In genomic region chr5:14374100-14374499, GRCh38 we compare ENCODE assay signal across 23 cellular contexts.
DNase-seq lines count a peak whose midpoint lies in the region; ATAC-seq, FAIRE-seq and TF ChIP-seq lines count a peak whose summit lies in the region.
"Had no signal": no experiment of that assay in that cellular context is flagged by ENCODE, and none has a peak within 500 bp of the region (broad histone marks: within the 10 kb centered on the region; RNA-seq: fewer than 3 reads in every experiment).

No MANE protein-coding gene starts in this region.

- TF ChIP-seq CTCF in epithelial cell of esophagus (IDR thresholded peaks at IDR 0.05; ENCODE audit: insufficient read depth, low read depth, low read length, missing control alignments): no peak
- TF ChIP-seq CTCF in prostate gland (IDR thresholded peaks at IDR 0.05): no peak
- TF ChIP-seq CTCF in kidney (IDR thresholded peaks at IDR 0.05; ENCODE audit: borderline replicate concordance, extremely low read depth, insufficient read depth): no peak
- TF ChIP-seq CTCF in tibial artery (IDR thresholded peaks at IDR 0.05): no peak

- no peaks in the 10 kb centered on the region for H3K27me3 ChIP-seq in prostate gland (replicated peaks; ENCODE audit: insufficient read depth)
- H3K27me3 ChIP-seq in tibial artery: no peaks in the 10 kb centered on the region
- H3K27me3 ChIP-seq: dorsolateral prefrontal cortex, SJCRH30 had no signal

- H3K4me1 ChIP-seq in prostate gland (replicated peaks) (no peaks in the 10 kb centered on the region), kidney (ENCODE audit: control insufficient read depth in 1 of 2, insufficient read depth in 1 of 2, low read depth in 1 of 2, low read length in 2 of 2) (no peaks in the 10 kb centered on the region), tibial artery (no peaks in the 10 kb centered on the region)
- H3K4me1 ChIP-seq: HAP-1, SJCRH30 had no signal

- no peak for TF ChIP-seq POLR2A in prostate gland (IDR thresholded peaks at IDR 0.05)

- H3K27ac ChIP-seq in prostate gland: peak overlapping the region; percentile 62 to 63
- no peak overlapping the region for H3K27ac ChIP-seq in kidney (ENCODE audit: low read depth in 2 of 2, low read length in 2 of 2)
- H3K27ac ChIP-seq in tibial artery: no peak overlapping the region
- H3K27ac ChIP-seq: PC-9, SJCRH30 had no signal

- H3K4me3 ChIP-seq in epithelial cell of esophagus (ENCODE audit: low read length) (no peak overlapping the region), prostate gland (no peak overlapping the region), kidney (ENCODE audit: low read length in 2 of 2) (no peak overlapping the region), tibial artery (no peak overlapping the region)
- H3K4me3 ChIP-seq: HAP-1, PC-9, SJCRH30 had no signal

- H3K9ac ChIP-seq in kidney (ENCODE audit: low read length in 2 of 2): no peak overlapping the region

- no peak for FAIRE-seq in kidney (lab: Jason Lieb, UNC)

- intact Hi-C loops in prostate gland (cut with DNase I): no loop called here
- intact Hi-C loops in kidney (cut with DNase I): no loop called here
- intact Hi-C loops in tibial artery (cut with DNase I; ENCODE audit: low total_unique reads): no loop called here

- H3K36me3 ChIP-seq in prostate gland (peaks cover 6 to 7% of the 10 kb centered on the region in 2 donors), kidney (ENCODE audit: control insufficient read depth in 1 of 2, insufficient read depth in 2 of 2, low read length in 2 of 2) (peaks cover 26% of the 10 kb centered on the region in 2 donors), tibial artery (peaks cover 65 to 98% (median 72%) of the 10 kb centered on the region in 3 donors)

- peak; percentile 37 for ATAC-seq in GM18907 (IDR thresholded peaks at IDR 0.05; ENCODE audit: unreplicated experiment)
- ATAC-seq: natural killer cell treated with Interleukin-12 subunit alpha and Interleukin-12 subunit beta and Interleukin-15 and Interleukin-18, amount 100 ng/mL, for 72 hours; stimulated activated effector memory CD8-positive, alpha-beta T cell treated with anti-CD3 and anti-CD28 coated beads, Interleukin-12 subunit alpha, Interleukin-12 subunit beta, amount 100 ng/mL, for 72 hours had no signal

- H3K9me3 ChIP-seq in prostate gland (no peaks in the 10 kb centered on the region), kidney (ENCODE audit: control insufficient read depth in 1 of 2, low read length in 2 of 2) (no peaks in the 10 kb centered on the region), tibial artery (no peaks in the 10 kb centered on the region)
- H3K9me3 ChIP-seq: HAP-1, SJCRH30 had no signal

- DNase-seq in NCI-H526 (lab: John Stamatoyannopoulos, UW): peak; percentile 12 to 44
- peak; percentile 77 for DNase-seq in epithelial cell of esophagus (ENCODE audit: low read depth)
- DNase-seq in prostate gland (ENCODE audit: low spot score): peak; percentile 85
- no peak for DNase-seq in kidney
- no peak for DNase-seq in tibial artery
- DNase-seq in NCI-H446 (lab: John Stamatoyannopoulos, UW): no peak
- DNase-seq: activated CD4-positive, alpha-beta T cell treated with anti-CD3 and anti-CD28 coated beads, Interleukin-2, amount 50 U/mL, for 4 hours; activated effector memory CD4-positive, alpha-beta T cell treated with Interleukin-2 at 50 U/mL for 16 hours; caudate nucleus; CD4-positive, alpha-beta T cell; dorsolateral prefrontal cortex; foreskin melanocyte; hypothalamus; kidney glomerular epithelial cell; NCI-H146; NCI-H82; PC-9; posterior cingulate gyrus; SJCRH30 had no signal

- 21% methylated on average over 8 of the region's 8 CpGs for WGBS in prostate gland

Comparison
In these comparisons a context has a peak if more than half of its experiments do, and no peak if none do; other contexts are left out.
1. DNase-seq: peak in NCI-H526 (2 of 2), epithelial cell of esophagus (single experiment) and prostate gland (single experiment); none in kidney (single experiment), tibial artery (0 of 2) and NCI-H446 (0 of 2).
2. H3K27ac ChIP-seq: peak in prostate gland (2 of 2); none in kidney (0 of 2) and tibial artery (0 of 2).